In the genomic region with DNA sequence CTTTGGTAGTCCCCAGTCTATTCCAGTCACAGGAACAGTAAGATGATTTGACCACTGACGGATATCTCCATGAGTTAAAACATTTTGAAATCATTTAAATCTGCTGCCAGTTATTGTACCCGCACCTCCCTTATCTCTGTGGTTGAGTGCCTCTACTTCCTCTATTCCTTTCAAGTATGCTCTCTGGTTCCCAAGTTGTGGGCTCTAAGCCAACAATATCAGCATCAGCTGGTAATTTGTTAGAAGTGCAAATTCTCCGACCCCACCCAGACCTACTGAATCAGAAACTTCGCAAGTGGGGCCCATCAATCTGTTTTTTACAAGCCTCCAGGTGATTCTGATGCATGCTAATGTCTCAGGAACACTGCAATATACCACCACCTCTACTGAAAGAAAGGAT, we compare ENCODE assay signal across 13 cellular contexts.
DNase-seq lines count a peak whose midpoint lies in the region; ATAC-seq and TF ChIP-seq lines count a peak whose summit lies in the region.
"Had no signal": no experiment of that assay in that cellular context is flagged by ENCODE, and none has a peak within 500 bp of the region (broad histone marks: within the 10 kb centered on the region; RNA-seq: fewer than 3 reads in every experiment).

No MANE protein-coding gene starts in this region.

- intact Hi-C loops in aorta (cut with DNase I) (no loop called here), transverse colon (cut with DNase I; ENCODE audit: low total_unique reads) (loop anchor here (2.0 kb wide), 1 partner anchor 17 kb away; no protein-coding TSS in a partner anchor)

- no peak for TF ChIP-seq CTCF in transverse colon (IDR thresholded peaks at IDR 0.05)

- ATAC-seq in GM19324 (IDR thresholded peaks at IDR 0.05; ENCODE audit: low FRiP score, unreplicated experiment) (peak; percentile 52), HG02588 (IDR thresholded peaks at IDR 0.05; ENCODE audit: unreplicated experiment) (peak; percentile 54), HG03460 (IDR thresholded peaks at IDR 0.05; ENCODE audit: unreplicated experiment) (peak; percentile 61), aorta (ENCODE audit: low FRiP score) (no peak)
- ATAC-seq: naive thymus-derived CD4-positive, alpha-beta T cell had no signal

- in situ Hi-C loops in transverse colon (cut with MboI; ENCODE audit: low pct_ligation_motif_present in 1 of 4, low pct_unique_long_range_greater_than_20kb in 1 of 4, low sequenced_read_pairs in 3 of 4), result no loop called here

- H3K4me3 ChIP-seq in aorta (ENCODE audit: low read length in 2 of 2) (no peak overlapping the region), transverse colon (no peak overlapping the region)
- H3K4me3 ChIP-seq: esophagus squamous epithelium had no signal

- H3K9me3 ChIP-seq in aorta (ENCODE audit: control insufficient read depth, low read length) (no peaks in the 10 kb centered on the region), transverse colon (no peaks in the 10 kb centered on the region)
- H3K9me3 ChIP-seq: Caco-2, esophagus squamous epithelium had no signal

- H3K27ac ChIP-seq in aorta (ENCODE audit: low read depth in 1 of 2, low read length in 2 of 2), result no peak overlapping the region
- no peak overlapping the region for H3K27ac ChIP-seq in transverse colon
- H3K27ac ChIP-seq: brain microvascular endothelial cell, esophagus squamous epithelium had no signal

- DNase-seq in kidney glomerular epithelial cell (lab: John Stamatoyannopoulos, UW) (peak; percentile 19), aorta (no peak), transverse colon (no peak)
- DNase-seq in central memory CD4-positive, alpha-beta T cell, result no peak
- DNase-seq: activated T-cell treated with anti-CD3 and anti-CD28 coated beads, Interleukin-2, amount 50 U/mL, for 24 hours; brain microvascular endothelial cell; Caco-2; esophagus squamous epithelium; naive thymus-derived CD4-positive, alpha-beta T cell; small intestine had no signal

- TF ChIP-seq POLR2A in transverse colon (IDR thresholded peaks at IDR 0.05), result no peak

- H3K27me3 ChIP-seq in aorta (ENCODE audit: control insufficient read depth in 1 of 2, insufficient read depth in 2 of 2, low read length in 1 of 2) (peaks cover 0 to 2% of the 10 kb centered on the region in 2 donors), transverse colon (peaks cover 4% of the 10 kb centered on the region)
- H3K27me3 ChIP-seq: brain microvascular endothelial cell had no signal

- TF ChIP-seq EP300 in transverse colon (IDR thresholded peaks at IDR 0.05; ENCODE audit: low read depth), result no peak

- H3K4me1 ChIP-seq in aorta (ENCODE audit: control insufficient read depth in 1 of 2, insufficient read depth in 2 of 2, low read length in 2 of 2) (no peaks in the 10 kb centered on the region), transverse colon (no peaks in the 10 kb centered on the region)
- H3K4me1 ChIP-seq: esophagus squamous epithelium had no signal

- WGBS in aorta, 2 donors, result 43 to 46% methylated on average over 4 of the region's 4 CpGs
- WGBS in transverse colon (ENCODE audit: low coverage in 1 of 2), 2 donors, result 28 to 45% methylated on average over 4 of the region's 4 CpGs

- no peaks in the 10 kb centered on the region for H3K36me3 ChIP-seq in aorta (ENCODE audit: control insufficient read depth in 1 of 2, insufficient read depth in 2 of 2, low read length in 1 of 2)
- H3K36me3 ChIP-seq in transverse colon, result no peaks in the 10 kb centered on the region
- H3K36me3 ChIP-seq: brain microvascular endothelial cell, esophagus squamous epithelium had no signal
